23 cellular contexts compared by ENCODE assay signal in genomic region chr12:131795064-131795463, GRCh38. TPM values are rescaled to one million over a fixed set of nuclear protein-coding genes. Genes with fewer than 3 reads are reported as not detected.
DNase-seq lines count a peak whose midpoint lies in the region; ATAC-seq, FAIRE-seq and TF ChIP-seq lines count a peak whose summit lies in the region.
"Had no signal": no experiment of that assay in that cellular context is flagged by ENCODE, and none has a peak within 500 bp of the region (broad histone marks: within the 10 kb centered on the region; RNA-seq: fewer than 3 reads in every experiment).

No MANE protein-coding gene starts in this region.

- FAIRE-seq in bronchial epithelial cell (lab: Jason Lieb, UNC): no peak
- FAIRE-seq: endothelial cell of umbilical vein, GM12891, urothelium cell line had no signal

- peak overlapping the region in 6 of 11 experiments; percentile 11 to 62 (median 34); a peak in 6 of 22 replicates for H3K27ac ChIP-seq in BLaER1 treated with 17β-estradiol and CSF1 and Interleukin-3, amounts not matched to agents 10 nM and 100 nM
- no peak overlapping the region for H3K27ac ChIP-seq in body of pancreas
- H3K27ac ChIP-seq: heart right ventricle, Peyer's patch, SJSA1 had no signal

- no peak for TF ChIP-seq POLR2A in body of pancreas (IDR thresholded peaks at IDR 0.05)

- WGBS in body of pancreas, 2 donors: 87 to 97% methylated on average over 7 to 14 of the region's 14 CpGs

- peaks cover 58 to 94% (median 80%) of the 10 kb centered on the region in 11 experiments for H3K36me3 ChIP-seq in BLaER1 treated with 17β-estradiol and CSF1 and Interleukin-3, amounts not matched to agents 10 nM and 100 nM
- H3K36me3 ChIP-seq in bronchial epithelial cell (ENCODE audit: control insufficient read depth, insufficient read depth, low read length) (peaks cover 15% of the 10 kb centered on the region), body of pancreas (replicated peaks in 1 of 2; ENCODE audit: insufficient read depth in 1 of 2, low read depth in 2 of 2) (peaks cover 0 to 21% of the 10 kb centered on the region in 2 donors)

- peak overlapping the region in 7 of 11 experiments; percentile 11 to 47 (median 29); a peak in 6 of 22 replicates for H3K9ac ChIP-seq in BLaER1 treated with 17β-estradiol and CSF1 and Interleukin-3, amounts not matched to agents 10 nM and 100 nM

- TF ChIP-seq CTCF in bronchial epithelial cell (IDR thresholded peaks at IDR 0.05; ENCODE audit: insufficient read depth, low read length, severe bottlenecking): no peak
- no peak for TF ChIP-seq CTCF in body of pancreas (IDR thresholded peaks at IDR 0.05)

- H3K4me1 ChIP-seq in BLaER1 treated with 17β-estradiol and CSF1 and Interleukin-3, amounts not matched to agents 10 nM and 100 nM: peaks cover 20 to 70% (median 63%) of the 10 kb centered on the region in 10 experiments
- no peaks in the 10 kb centered on the region for H3K4me1 ChIP-seq in body of pancreas
- H3K4me1 ChIP-seq: BE2C, heart right ventricle, Peyer's patch, SJSA1 had no signal

- H4K20me1 ChIP-seq in BLaER1 treated with 17β-estradiol and CSF1 and Interleukin-3, amounts not matched to agents 10 nM and 100 nM: peaks cover 0 to 75% (median 31%) of the 10 kb centered on the region in 11 experiments; a peak in 14 of 22 replicates

- H3K4me2 ChIP-seq in BLaER1 treated with 17β-estradiol and CSF1 and Interleukin-3, amounts not matched to agents 10 nM and 100 nM: peak overlapping the region; percentile 39 to 87 (median 76)

- ATAC-seq in body of pancreas (no peak), HG03095 (IDR thresholded peaks at IDR 0.05; ENCODE audit: unreplicated experiment) (no peak)
- ATAC-seq: activated CD4-positive, CD25-positive, alpha-beta regulatory T cell treated with anti-CD3 and anti-CD28 coated beads, Interleukin-2, amount 50 U/mL, for 24 hours; left colon; T-cell had no signal

- no peaks in the 10 kb centered on the region for H3K27me3 ChIP-seq in BLaER1 treated with 17β-estradiol and CSF1 and Interleukin-3, amounts not matched to agents 10 nM and 100 nM
- H3K27me3 ChIP-seq in bronchial epithelial cell (ENCODE audit: control insufficient read depth, insufficient read depth, low read length): no peaks in the 10 kb centered on the region
- no peaks in the 10 kb centered on the region for H3K27me3 ChIP-seq in body of pancreas
- H3K27me3 ChIP-seq: BE2C, heart right ventricle, Peyer's patch, SJSA1 had no signal

- H3K9me3 ChIP-seq in BLaER1 treated with 17β-estradiol and CSF1 and Interleukin-3, amounts not matched to agents 10 nM and 100 nM (replicated peaks in 1 of 11): peaks cover 0 to 13% (median 10%) of the 10 kb centered on the region in 11 experiments; a peak in 19 of 22 replicates
- H3K9me3 ChIP-seq in body of pancreas: no peaks in the 10 kb centered on the region
- H3K9me3 ChIP-seq: BE2C, heart right ventricle, Peyer's patch, SJSA1 had no signal

- peak; percentile 41 for DNase-seq in NCI-H1092 (lab: John Stamatoyannopoulos, UW)
- DNase-seq in bronchial epithelial cell (ENCODE audit: low read depth): peak; percentile 43
- peak; percentile 20 for DNase-seq in medulla oblongata (ENCODE audit: extremely low spot score)
- DNase-seq in stimulated activated CD4-positive, alpha-beta T cell treated with anti-CD3 and anti-CD28 coated beads, Interleukin-12 subunit alpha, Interleukin-12 subunit beta, amount 100 ng/mL, for 4 hours: no peak
- no peak for DNase-seq in cerebellar nuclear complex (lab: John Stamatoyannopoulos, UW)
- no peak for DNase-seq in body of pancreas
- DNase-seq: amniotic stem cell; BE2C; heart right ventricle; IMR-90; left colon; mesenchymal stem cell; NCI-H1436; Peyer's patch; stimulated activated CD8-positive, alpha-beta memory T cell treated with anti-CD3 and anti-CD28 coated beads, Interleukin-4, amount 100 ng/mL, for 48 hours; T-cell had no signal

- no peak overlapping the region; a peak in 1 of 20 replicates for H3K4me3 ChIP-seq in BLaER1 treated with 17β-estradiol and CSF1 and Interleukin-3, amounts not matched to agents 10 nM and 100 nM
- H3K4me3 ChIP-seq in bronchial epithelial cell (ENCODE audit: low read depth, low read length) (no peak overlapping the region), body of pancreas (no peak overlapping the region)
- H3K4me3 ChIP-seq: heart right ventricle, Peyer's patch, SJSA1 had no signal

- intact Hi-C loops in body of pancreas (cut with DNase I): no loop called here

RNA-seq across cellular contexts. Expression of gene MMP17, which starts 33.1 kb away (rescaled TPM):
- total RNA-seq in bronchial epithelial cell: 4.1 and 4.5 TPM in 2 replicates
- total RNA-seq in body of pancreas: 1 to 10 TPM; 2.6 to 6.7 TPM

Comparison
In these comparisons a context has a peak if more than half of its experiments do, and no peak if none do; other contexts are left out.
1. H3K27ac ChIP-seq: peak in BLaER1 treated with 17β-estradiol and CSF1 and Interleukin-3, amounts not matched to agents 10 nM and 100 nM (6 of 11); none in body of pancreas (0 of 4).
2. DNase-seq: peak in NCI-H1092 (single experiment), bronchial epithelial cell (single experiment) and medulla oblongata (single experiment); none in stimulated activated CD4-positive, alpha-beta T cell treated with anti-CD3 and anti-CD28 coated beads, Interleukin-12 subunit alpha, Interleukin-12 subunit beta, amount 100 ng/mL, for 4 hours (single experiment), cerebellar nuclear complex (0 of 2) and body of pancreas (0 of 4).